Comparison of ENCODE assay signal across 9 cellular contexts in genomic region chr20:31502884-31503673, GRCh38. TPM values are rescaled to one million over a fixed set of nuclear protein-coding genes. Genes with fewer than 3 reads are reported as not detected.
DNase-seq lines count a peak whose midpoint lies in the region; ATAC-seq and TF ChIP-seq lines count a peak whose summit lies in the region.
"Not testable (repeated sequence)": the region's sequence is repeated elsewhere in the genome, so short reads cannot be mapped to it uniquely, and the experiment has no call there.
"Had no signal": no experiment of that assay in that cellular context is flagged by ENCODE, and none has a peak within 500 bp of the region (broad histone marks: within the 10 kb centered on the region; RNA-seq: fewer than 3 reads in every experiment).

No MANE protein-coding gene starts in this region.

- peak; percentile 60 to 70 (median 67) for DNase-seq in CD4-positive, alpha-beta memory T cell
- DNase-seq in NCI-H526 treated with DMSO at 0.1 percent for 48 hours (lab: John Stamatoyannopoulos, UW): peak; percentile 13
- peak; percentile 83 for DNase-seq in activated CD4-positive, alpha-beta T cell treated with anti-CD3 and anti-CD28 coated beads, Interleukin-2, amount 10 ng/mL, durations not matched to agents 7 days and 5 days
- DNase-seq in coronary artery (ENCODE audit: low spot score): peak; percentile 90
- peak; percentile 84 to 87 (median 87) for DNase-seq in right lobe of liver
- DNase-seq in stimulated activated CD4-positive, alpha-beta T cell treated with anti-CD3 and anti-CD28 coated beads, TNF-alpha, amount 100 ng/mL, for 24 hours (ENCODE audit: low read depth in 3 of 3): peak; percentile 54 to 75 (median 69)

- not testable (repeated sequence) for H3K9me3 ChIP-seq in CD4-positive, alpha-beta memory T cell (ENCODE audit: control insufficient read depth in 1 of 2, low read length in 2 of 2); right lobe of liver

- POLR2A ChIA-PET in CD4-positive, alpha-beta memory T cell (lab: Charles Lee; ENCODE audit: partially characterized antibody): interaction anchor here (0.5 kb wide), 1 partner anchor 43 kb away, joined by 3 read pairs; no protein-coding TSS in a partner anchor
- POLR2A ChIA-PET in activated CD4-positive, alpha-beta T cell treated with anti-CD3 and anti-CD28 coated beads, Interleukin-2, amount 10 ng/mL, durations not matched to agents 7 days and 5 days (lab: Charles Lee): not testable (repeated sequence)

- not testable (repeated sequence) for H3K27ac ChIP-seq in CD4-positive, alpha-beta memory T cell (ENCODE audit: low read depth, low read length); coronary artery; right lobe of liver

- CTCF ChIA-PET in CD4-positive, alpha-beta memory T cell (lab: Charles Lee; ENCODE audit: partially characterized antibody): interaction anchor here (0.7 to 5.1 kb wide), 17 partner anchors 9 to 1969 kb away, joined by 3 to 87 read pairs (median 4); partner anchors contain the start of gene HM13
- CTCF ChIA-PET in activated CD4-positive, alpha-beta T cell treated with anti-CD3 and anti-CD28 coated beads, Interleukin-2, amount 10 ng/mL, durations not matched to agents 7 days and 5 days (lab: Charles Lee): interaction anchor here (0.5 to 2.2 kb wide), 16 partner anchors 9 to 224 kb away, joined by 3 to 17 read pairs (median 4); partner anchors contain the start of genes DEFB123 and DEFB124

- not testable (repeated sequence) for H3K27me3 ChIP-seq in CD4-positive, alpha-beta memory T cell (ENCODE audit: insufficient read depth, low read length); right lobe of liver

- peak; percentile 97 for ATAC-seq in GM19395 (IDR thresholded peaks at IDR 0.05; ENCODE audit: unreplicated experiment)
- peak; percentile 94 for ATAC-seq in HG03442 (IDR thresholded peaks at IDR 0.05; ENCODE audit: unreplicated experiment)
- ATAC-seq in right lobe of liver: peak; percentile 98 to 99 (median 99)

- 27% methylated on average over 19 of the region's 20 CpGs for WGBS in right lobe of liver (ENCODE audit: insufficient coverage, low coverage, low lambda C conversion rate, missing lambda C conversion rate)

- H3K27me3 Mint-ChIP-seq in CD4-positive, alpha-beta memory T cell; activated CD4-positive, alpha-beta T cell treated with anti-CD3 and anti-CD28 coated beads, Interleukin-2, amount 10 ng/mL, durations not matched to agents 7 days and 5 days: not testable (repeated sequence)

- TF ChIP-seq CTCF in coronary artery (IDR thresholded peaks at IDR 0.05) (peak; percentile 95), right lobe of liver (IDR thresholded peaks at IDR 0.05) (peak; percentile 93 to 94 (median 94))

- H3K9me3 Mint-ChIP-seq in CD4-positive, alpha-beta memory T cell; activated CD4-positive, alpha-beta T cell treated with anti-CD3 and anti-CD28 coated beads, Interleukin-2, amount 10 ng/mL, durations not matched to agents 7 days and 5 days: not testable (repeated sequence)

- H3K36me3 ChIP-seq in CD4-positive, alpha-beta memory T cell (ENCODE audit: insufficient read depth, low read length); right lobe of liver: not testable (repeated sequence)

- not testable (repeated sequence) for H3K4me3 ChIP-seq in CD4-positive, alpha-beta memory T cell (ENCODE audit: low read length in 2 of 2); coronary artery; right lobe of liver

- TF ChIP-seq POLR2A in right lobe of liver (IDR thresholded peaks at IDR 0.05): not testable (repeated sequence)

- intact Hi-C loops in CD4-positive, alpha-beta memory T cell (cut with micrococcal nuclease): loop anchor here (1.0 to 10.0 kb wide), 2 partner anchors 43 to 1968 kb away; no protein-coding TSS in a partner anchor
- intact Hi-C loops in right lobe of liver (cut with DNase I): not testable (repeated sequence)

- H3K4me1 Mint-ChIP-seq in CD4-positive, alpha-beta memory T cell: peaks cover 4 to 19% (median 5%) of the 10 kb centered on the region in 4 donors
- H3K4me1 Mint-ChIP-seq in activated CD4-positive, alpha-beta T cell treated with anti-CD3 and anti-CD28 coated beads, Interleukin-2, amount 10 ng/mL, durations not matched to agents 7 days and 5 days: not testable (repeated sequence)

- H3K36me3 Mint-ChIP-seq in CD4-positive, alpha-beta memory T cell; activated CD4-positive, alpha-beta T cell treated with anti-CD3 and anti-CD28 coated beads, Interleukin-2, amount 10 ng/mL, durations not matched to agents 7 days and 5 days (ENCODE audit: low read depth): not testable (repeated sequence)

- not testable (repeated sequence) for H3K4me1 ChIP-seq in CD4-positive, alpha-beta memory T cell (ENCODE audit: insufficient read depth, low read length); right lobe of liver

- H3K27ac Mint-ChIP-seq in CD4-positive, alpha-beta memory T cell: peak overlapping the region in 1 of 7 donors; percentile 1
- H3K27ac Mint-ChIP-seq in activated CD4-positive, alpha-beta T cell treated with anti-CD3 and anti-CD28 coated beads, Interleukin-2, amount 10 ng/mL, durations not matched to agents 7 days and 5 days: not testable (repeated sequence)

- peak overlapping the region in 2 of 8 donors; percentile 19 to 32 for H3K4me3 Mint-ChIP-seq in CD4-positive, alpha-beta memory T cell
- H3K4me3 Mint-ChIP-seq in activated CD4-positive, alpha-beta T cell treated with anti-CD3 and anti-CD28 coated beads, Interleukin-2, amount 10 ng/mL, durations not matched to agents 7 days and 5 days: not testable (repeated sequence)

RNA-seq across cellular contexts. Expression of gene HM13, which starts 11.2 kb away (rescaled TPM):
- 100 to 1,000 TPM; 133 to 156 TPM for total RNA-seq in CD4-positive, alpha-beta memory T cell
- polyA plus RNA-seq in CD4-positive, alpha-beta memory T cell: 100 to 1,000 TPM; 166 to 171 TPM
- 100 to 1,000 TPM; 137 to 146 TPM for total RNA-seq in activated CD4-positive, alpha-beta T cell treated with anti-CD3 and anti-CD28 coated beads, Interleukin-2, amount 10 ng/mL, durations not matched to agents 7 days and 5 days
- total RNA-seq in right lobe of liver: 100 to 1,000 TPM in 5 of 6 experiments, 10 to 100 TPM in 1; 78.1 to 141 (median 114) TPM

RNA-seq across cellular contexts. Expression of gene REM1, which starts 28.0 kb away (rescaled TPM):
- total RNA-seq in CD4-positive, alpha-beta memory T cell: not detected
- not detected for polyA plus RNA-seq in CD4-positive, alpha-beta memory T cell
- not detected for total RNA-seq in activated CD4-positive, alpha-beta T cell treated with anti-CD3 and anti-CD28 coated beads, Interleukin-2, amount 10 ng/mL, durations not matched to agents 7 days and 5 days
- total RNA-seq in right lobe of liver: 1 to 10 TPM in 1 of 6 experiments, under 1 TPM in 4, not detected in 1; 0.12 to 1.0 (median 0.20) TPM
- total RNA-seq: temporal lobe had no signal

RNA-seq across cellular contexts. Expression of gene DEFB124, which starts 28.2 kb away (rescaled TPM):
- not detected for total RNA-seq in CD4-positive, alpha-beta memory T cell
- polyA plus RNA-seq in CD4-positive, alpha-beta memory T cell: not detected
- total RNA-seq in activated CD4-positive, alpha-beta T cell treated with anti-CD3 and anti-CD28 coated beads, Interleukin-2, amount 10 ng/mL, durations not matched to agents 7 days and 5 days: not detected
- not detected for total RNA-seq in right lobe of liver
- total RNA-seq: temporal lobe had no signal

Comparison
In these comparisons a context has a peak if more than half of its experiments do, and no peak if none do; other contexts are left out.
1. DNase-seq: peak in every context shown above with its lines; median percentile 90 in coronary artery; 87 in right lobe of liver; 83 in activated CD4-positive, alpha-beta T cell treated with anti-CD3 and anti-CD28 coated beads, Interleukin-2, amount 10 ng/mL, durations not matched to agents 7 days and 5 days; 69 in stimulated activated CD4-positive, alpha-beta T cell treated with anti-CD3 and anti-CD28 coated beads, TNF-alpha, amount 100 ng/mL, for 24 hours; 67 in CD4-positive, alpha-beta memory T cell; 13 in NCI-H526 treated with DMSO at 0.1 percent for 48 hours.